In the genomic region with DNA sequence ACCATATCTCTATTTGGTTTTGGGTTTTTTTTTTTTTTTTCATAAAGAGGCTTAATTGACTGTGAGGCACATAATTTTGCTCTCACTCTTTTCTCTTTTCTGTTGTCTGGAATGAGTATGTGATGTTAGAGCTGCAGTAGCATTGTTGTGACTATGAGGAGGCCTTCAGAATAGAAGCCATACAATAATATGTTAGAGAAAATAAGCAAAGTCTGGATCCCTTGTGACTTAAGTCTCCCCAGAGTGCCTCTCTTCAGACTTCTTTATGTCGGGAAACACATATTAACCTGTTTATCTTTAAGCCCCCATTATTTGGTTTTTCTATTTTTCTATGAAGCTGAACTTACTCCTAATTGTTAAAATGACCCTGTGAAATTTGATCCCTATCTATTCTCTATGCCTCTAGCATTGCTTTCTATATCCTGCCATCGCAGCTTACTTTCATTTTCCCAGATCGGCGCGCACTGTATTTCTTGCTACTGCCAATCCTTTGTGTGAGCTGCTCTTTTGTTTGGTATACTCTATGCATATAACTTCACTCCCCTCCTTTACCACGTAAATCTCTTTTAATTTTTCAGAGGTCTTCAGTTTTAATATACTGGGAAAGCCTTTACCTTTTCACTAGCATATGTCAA, we compare ENCODE assay signal across 25 cellular contexts.
A peak's percentile ranks its signal among the peaks of the same experiment; 100 is the strongest.
DNase-seq lines count a peak whose midpoint lies in the region; ATAC-seq, FAIRE-seq and TF ChIP-seq lines count a peak whose summit lies in the region.
"Had no signal": no experiment of that assay in that cellular context is flagged by ENCODE, and none has a peak within 500 bp of the region (broad histone marks: within the 10 kb centered on the region; RNA-seq: fewer than 3 reads in every experiment).

No MANE protein-coding gene starts in this region.

- no peaks in the 10 kb centered on the region for H4K20me1 ChIP-seq in HepG2 (ENCODE audit: insufficient read depth, low read length)

- FAIRE-seq in HepG2 (lab: Jason Lieb, UNC), result no peak
- FAIRE-seq: endometrium, islet of Langerhans had no signal

- no peak overlapping the region for H3K27ac ChIP-seq in HepG2 (ENCODE audit: extremely low read length, insufficient read depth, low read length)
- H3K27ac ChIP-seq in right lobe of liver, result no peak overlapping the region
- H3K27ac ChIP-seq: cardiac muscle cell, skin epidermis, upper lobe of right lung had no signal

- DNase-seq in HepG2 (ENCODE audit: low spot score), result no peak
- no peak for DNase-seq in right lobe of liver
- DNase-seq in NCI-H748 (lab: John Stamatoyannopoulos, UW; ENCODE audit: unreplicated experiment), result peak; percentile 46
- no peak for DNase-seq in activated T-cell treated with anti-CD3 and anti-CD28 coated beads, Interleukin-2, amount 50 U/mL, for 48 hours
- no peak for DNase-seq in stimulated activated CD4-positive, alpha-beta T cell treated with anti-CD3 and anti-CD28 coated beads, Interleukin-1b, Interleukin-23, amount 100 ng/mL, for 48 hours
- DNase-seq: activated CD4-positive, alpha-beta T cell treated with anti-CD3 and anti-CD28 coated beads, Interleukin-2, amount 10 ng/mL, durations not matched to agents 7 days and 5 days; activated naive CD4-positive, alpha-beta T cell treated with anti-CD3 and anti-CD28 coated beads, Interleukin-2, amount 10 ng/mL, durations not matched to agents 7 days and 5 days; amygdala; C1 segment of cervical spinal cord; Calu3; EL; HCEC 1CT; left ventricle myocardium superior; natural killer cell; NCI-H1417 treated with DMSO at 0.1 percent for 48 hours; stimulated activated CD4-positive, alpha-beta T cell treated with anti-CD3 and anti-CD28 coated beads, Interleukin-2, amount 100 ng/mL, for 24 hours; T-helper 17 cell; upper lobe of right lung had no signal

- 2% methylated on average over 6 of the region's 6 CpGs for WGBS in HepG2 (ENCODE audit: low lambda C conversion rate)
- WGBS in right lobe of liver (ENCODE audit: insufficient coverage, low coverage, low lambda C conversion rate, missing lambda C conversion rate), result 68% methylated on average over 6 of the region's 6 CpGs

- TF ChIP-seq EP300 in HepG2 (IDR thresholded peaks at IDR 0.05; ENCODE audit: low read depth in 2 of 2, low read length in 2 of 2), result no peak
- TF ChIP-seq EP300 in HepG2 (CRISPR knock-in tag; IDR thresholded peaks at IDR 0.05; ENCODE audit: borderline replicate concordance), result no peak

- no peak for TF ChIP-seq RAD21 in HepG2 (CRISPR knock-in tag; IDR thresholded peaks at IDR 0.05)

- BruUV-seq in HepG2 (replicated peaks; lab: Mats Ljungman, UMichigan), result no TSS peak

- no peak overlapping the region for H2AFZ ChIP-seq in HepG2 (ENCODE audit: low read length)

- POLR2A ChIA-PET in HepG2 (lab: Yijun Ruan, JAX), result no interaction called here

- H3K36me3 ChIP-seq in HepG2 (replicated peaks in 1 of 2; ENCODE audit: control insufficient read depth in 1 of 2, insufficient read depth in 2 of 2, low read length in 2 of 2), result no peaks in the 10 kb centered on the region
- H3K36me3 ChIP-seq in right lobe of liver, result no peaks in the 10 kb centered on the region
- H3K36me3 ChIP-seq: cardiac muscle cell, upper lobe of right lung had no signal

- no peaks in the 10 kb centered on the region for H3K9me3 ChIP-seq in HepG2 (ENCODE audit: low read length)
- no peaks in the 10 kb centered on the region for H3K9me3 ChIP-seq in right lobe of liver
- H3K9me3 ChIP-seq: upper lobe of right lung had no signal

- H3K79me2 ChIP-seq in HepG2 (ENCODE audit: insufficient read depth, low read length), result no peaks in the 10 kb centered on the region

- H3K4me2 ChIP-seq in HepG2 (ENCODE audit: low read depth, low read length), result peak overlapping the region; percentile 58

- in situ Hi-C loops in HepG2 (cut with HindIII; ENCODE audit: extremely low pct_ligation_motif_present, low pct_unique_long_range_greater_than_20kb), result no loop called here

- no peak for TF ChIP-seq POLR2A in HepG2 (IDR thresholded peaks at IDR 0.05; ENCODE audit: insufficient read depth in 1 of 2, low read depth in 2 of 2, low read length in 2 of 2)
- TF ChIP-seq POLR2A in right lobe of liver (IDR thresholded peaks at IDR 0.05), result no peak

- peak; percentile 65; the same call in 2 of the 3 replicates for ATAC-seq in HepG2
- no peak for ATAC-seq in right lobe of liver
- peak; percentile 87 for ATAC-seq in SK-N-SH treated with all-trans-retinoic acid at 6 μM for 48 hours
- no peak for ATAC-seq in GM18907 (IDR thresholded peaks at IDR 0.05; ENCODE audit: unreplicated experiment)
- ATAC-seq in HG03432 (IDR thresholded peaks at IDR 0.05; ENCODE audit: unreplicated experiment), result no peak
- ATAC-seq: left ventricle myocardium superior, natural killer cell, T-helper 17 cell, upper lobe of right lung had no signal

- H3K27me3 ChIP-seq in HepG2 (ENCODE audit: control insufficient read depth in 1 of 2, insufficient read depth in 2 of 2, low read length in 2 of 2) (no peaks in the 10 kb centered on the region), right lobe of liver (no peaks in the 10 kb centered on the region)
- H3K27me3 ChIP-seq: cardiac muscle cell, upper lobe of right lung had no signal

- peak overlapping the region; percentile 1 to 34 (median 26); a peak in 3 of 6 replicates for H3K4me3 ChIP-seq in HepG2 (replicated peaks in 1 of 3; ENCODE audit: insufficient read depth in 1 of 3, low read depth in 2 of 3, low read length in 3 of 3)
- no peak overlapping the region for H3K4me3 ChIP-seq in right lobe of liver
- H3K4me3 ChIP-seq: cardiac muscle cell, skin epidermis, upper lobe of right lung had no signal

- no peak overlapping the region for H3K9ac ChIP-seq in HepG2 (ENCODE audit: insufficient read depth, low read depth, low read length)

- intact Hi-C loops in HepG2 (cut with micrococcal nuclease; ENCODE audit: unreplicated experiment) (no loop called here), right lobe of liver (cut with DNase I) (no loop called here)

- CTCF ChIA-PET in HepG2 (lab: Yijun Ruan, JAX; ENCODE audit: low intra/inter-chr PET ratio, low total read pairs), result no interaction called here

- TF ChIP-seq CTCF in HepG2 (CRISPR knock-in tag; IDR thresholded peaks at IDR 0.05) (no peak), right lobe of liver (IDR thresholded peaks at IDR 0.05) (no peak)

- no peaks in the 10 kb centered on the region for H3K4me1 ChIP-seq in HepG2 (ENCODE audit: insufficient read depth, low read length)
- H3K4me1 ChIP-seq in right lobe of liver, result no peaks in the 10 kb centered on the region
- H3K4me1 ChIP-seq: upper lobe of right lung had no signal

TF ChIP-seq in HepG2, 621 proteins besides CTCF, POLR2A, EP300 and RAD21 (continues in another document):
- TF ChIP-seq REXO4 (CRISPR knock-in tag; IDR thresholded peaks at IDR 0.05; ENCODE audit: borderline replicate concordance) (no peak), BRD4 (CRISPR knock-in tag; IDR thresholded peaks at IDR 0.05) (no peak), NKX3-1 (CRISPR knock-in tag; IDR thresholded peaks at IDR 0.05) (no peak), ZNF709 (CRISPR knock-in tag; IDR thresholded peaks at IDR 0.05) (no peak), ZNF530 (CRISPR knock-in tag; IDR thresholded peaks at IDR 0.05; ENCODE audit: low read depth) (no peak), SMARCE1 (IDR thresholded peaks at IDR 0.05; ENCODE audit: borderline replicate concordance) (no peak), SKI (IDR thresholded peaks at IDR 0.05; ENCODE audit: partially characterized antibody) (no peak), NR2F2 (IDR thresholded peaks at IDR 0.05; ENCODE audit: borderline replicate concordance, low read depth) (no peak), ZNF30 (CRISPR knock-in tag; IDR thresholded peaks at IDR 0.05) (no peak)
- TF ChIP-seq, protein P1, sequence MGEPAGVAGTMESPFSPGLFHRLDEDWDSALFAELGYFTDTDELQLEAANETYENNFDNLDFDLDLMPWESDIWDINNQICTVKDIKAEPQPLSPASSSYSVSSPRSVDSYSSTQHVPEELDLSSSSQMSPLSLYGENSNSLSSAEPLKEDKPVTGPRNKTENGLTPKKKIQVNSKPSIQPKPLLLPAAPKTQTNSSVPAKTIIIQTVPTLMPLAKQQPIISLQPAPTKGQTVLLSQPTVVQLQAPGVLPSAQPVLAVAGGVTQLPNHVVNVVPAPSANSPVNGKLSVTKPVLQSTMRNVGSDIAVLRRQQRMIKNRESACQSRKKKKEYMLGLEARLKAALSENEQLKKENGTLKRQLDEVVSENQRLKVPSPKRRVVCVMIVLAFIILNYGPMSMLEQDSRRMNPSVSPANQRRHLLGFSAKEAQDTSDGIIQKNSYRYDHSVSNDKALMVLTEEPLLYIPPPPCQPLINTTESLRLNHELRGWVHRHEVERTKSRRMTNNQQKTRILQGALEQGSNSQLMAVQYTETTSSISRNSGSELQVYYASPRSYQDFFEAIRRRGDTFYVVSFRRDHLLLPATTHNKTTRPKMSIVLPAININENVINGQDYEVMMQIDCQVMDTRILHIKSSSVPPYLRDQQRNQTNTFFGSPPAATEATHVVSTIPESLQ (CRISPR knock-in tag; conservative IDR thresholded peaks at IDR 0.05), result no peak

TF ChIP-seq in SK-N-SH treated with all-trans-retinoic acid at 6 μM for 48 hours, 23 proteins besides CTCF, POLR2A, EP300 and RAD21 (continues in another document):
- TF ChIP-seq ZC3H10 (CRISPR knock-in tag; IDR thresholded peaks at IDR 0.05) (no peak), BACH2 (CRISPR knock-in tag; IDR thresholded peaks at IDR 0.05; ENCODE audit: borderline replicate concordance) (no peak), ZNF565 (CRISPR knock-in tag; conservative IDR thresholded peaks at IDR 0.05; ENCODE audit: low read depth) (no peak), ARNTL (CRISPR knock-in tag; IDR thresholded peaks at IDR 0.05; ENCODE audit: borderline replicate concordance, low read depth) (no peak), TCF4 (CRISPR knock-in tag; IDR thresholded peaks at IDR 0.05; ENCODE audit: borderline replicate concordance) (no peak)
- TF ChIP-seq, protein P2, sequence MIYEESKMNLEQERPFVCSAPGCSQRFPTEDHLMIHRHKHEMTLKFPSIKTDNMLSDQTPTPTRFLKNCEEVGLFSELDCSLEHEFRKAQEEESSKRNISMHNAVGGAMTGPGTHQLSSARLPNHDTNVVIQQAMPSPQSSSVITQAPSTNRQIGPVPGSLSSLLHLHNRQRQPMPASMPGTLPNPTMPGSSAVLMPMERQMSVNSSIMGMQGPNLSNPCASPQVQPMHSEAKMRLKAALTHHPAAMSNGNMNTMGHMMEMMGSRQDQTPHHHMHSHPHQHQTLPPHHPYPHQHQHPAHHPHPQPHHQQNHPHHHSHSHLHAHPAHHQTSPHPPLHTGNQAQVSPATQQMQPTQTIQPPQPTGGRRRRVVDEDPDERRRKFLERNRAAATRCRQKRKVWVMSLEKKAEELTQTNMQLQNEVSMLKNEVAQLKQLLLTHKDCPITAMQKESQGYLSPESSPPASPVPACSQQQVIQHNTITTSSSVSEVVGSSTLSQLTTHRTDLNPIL (CRISPR knock-in tag; IDR thresholded peaks at IDR 0.05; ENCODE audit: low read depth), result no peak

Comparison
In these comparisons a context has a peak if more than half of its experiments do, and no peak if none do; other contexts are left out.
1. ATAC-seq: peak in HepG2 (single experiment) and SK-N-SH treated with all-trans-retinoic acid at 6 μM for 48 hours (single experiment); none in right lobe of liver (0 of 4), GM18907 (single experiment) and HG03432 (single experiment).
2. H3K4me3 ChIP-seq: peak in HepG2 (3 of 3); none in right lobe of liver (0 of 3).